ENCODE assay signal across 10 cellular contexts in the genomic region with DNA sequence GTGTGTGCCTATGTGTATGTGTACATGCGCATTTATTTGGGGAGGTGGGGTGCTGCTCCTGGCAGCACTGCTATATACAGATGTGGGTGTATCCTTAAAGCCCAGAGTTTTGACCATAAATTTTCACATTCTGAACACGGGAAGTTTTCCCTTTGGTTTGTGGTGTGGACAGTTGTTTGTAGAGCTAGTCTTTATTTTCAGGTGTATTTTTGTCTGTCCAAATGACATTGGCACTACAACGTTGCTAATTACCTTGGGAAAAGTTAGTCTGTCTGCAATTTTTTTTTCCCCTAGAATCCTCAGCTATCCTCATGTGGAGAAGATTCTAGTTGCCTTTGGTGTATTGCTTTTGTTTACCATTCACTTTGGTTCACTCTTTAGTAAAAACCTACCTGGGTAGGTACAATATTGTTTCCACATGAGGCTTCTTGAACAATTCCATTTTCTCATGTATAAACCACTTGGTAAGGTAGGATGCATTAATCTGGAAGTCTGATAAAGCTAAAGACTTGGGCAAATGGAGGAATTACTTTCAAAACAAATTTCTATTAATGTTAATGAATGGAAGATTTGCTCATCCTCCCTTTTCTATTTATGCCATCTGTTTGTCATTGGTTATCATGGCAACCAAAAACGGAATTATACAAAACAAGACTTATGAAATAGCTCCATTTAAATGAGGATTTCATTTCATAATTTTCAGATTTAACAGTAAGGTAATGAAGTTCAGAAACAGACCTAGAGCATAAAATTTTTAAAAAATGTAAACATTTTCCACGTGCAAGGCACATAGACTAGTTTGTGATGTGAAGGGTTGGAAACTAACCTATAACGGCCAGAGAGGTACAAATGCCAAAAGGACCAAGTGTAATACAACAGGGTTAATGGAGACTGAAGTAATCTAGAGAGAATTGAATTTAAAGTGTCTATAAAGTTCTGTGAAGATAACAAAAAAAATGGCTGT. TPM values are rescaled to one million over a fixed set of nuclear protein-coding genes. Genes with fewer than 3 reads are reported as not detected.
DNase-seq lines count a peak whose midpoint lies in the region; ATAC-seq and TF ChIP-seq lines count a peak whose summit lies in the region.
"Had no signal": no experiment of that assay in that cellular context is flagged by ENCODE, and none has a peak within 500 bp of the region (broad histone marks: within the 10 kb centered on the region; RNA-seq: fewer than 3 reads in every experiment).

No MANE protein-coding gene starts in this region.

- H3K4me3 Mint-ChIP-seq in Calu3 (ENCODE audit: low read depth, unreplicated experiment) = peak overlapping the region; percentile 85

- H3K9ac ChIP-seq in fibroblast of lung (ENCODE audit: insufficient read depth, low read length) = no peak overlapping the region

- H3K79me2 ChIP-seq in fibroblast of lung (ENCODE audit: control insufficient read depth, insufficient read depth, low read length) = peaks cover 19% of the 10 kb centered on the region

- H3K9me3 ChIP-seq in SJSA1 (replicated peaks) (peaks cover 23% of the 10 kb centered on the region), fibroblast of lung (ENCODE audit: control insufficient read depth, insufficient read depth, low read depth, low read length) (no peaks in the 10 kb centered on the region), ovary (no peaks in the 10 kb centered on the region)

- H4K20me1 ChIP-seq in fibroblast of lung (ENCODE audit: control insufficient read depth, extremely low read depth, insufficient read depth, low read length) = no peaks in the 10 kb centered on the region

- ATAC-seq in HG02623 (IDR thresholded peaks at IDR 0.05; ENCODE audit: unreplicated experiment) (no peak), HG03439 (IDR thresholded peaks at IDR 0.05; ENCODE audit: unreplicated experiment) (no peak)

- CTCF ChIA-PET in Calu3 (lab: Charles Lee) = interaction anchor here (0.5 to 1.3 kb wide), 5 partner anchors 12 to 271 kb away, joined by 3 to 8 read pairs (median 3); no protein-coding TSS in a partner anchor

- TF ChIP-seq CTCF in Calu3 (IDR thresholded peaks at IDR 0.05; ENCODE audit: unreplicated experiment) = no peak
- TF ChIP-seq CTCF in fibroblast of lung (conservative IDR thresholded peaks at IDR 0.05 in 1 of 2, IDR thresholded peaks at IDR 0.05 in 1 of 2; ENCODE audit: low read depth in 1 of 2, low read length in 2 of 2) = no peak
- TF ChIP-seq CTCF in ovary (IDR thresholded peaks at IDR 0.05) = no peak

- intact Hi-C loops in Calu3 (cut with micrococcal nuclease; ENCODE audit: unreplicated experiment) (no loop called here), ovary (cut with DNase I) (no loop called here)

- 33 to 41% (median 38%) methylated on average over 6 of the region's 6 CpGs for WGBS in ovary, 3 donors

- H3K4me1 ChIP-seq in SJSA1 (replicated peaks) = peaks cover 39% of the 10 kb centered on the region
- peaks cover 4% of the 10 kb centered on the region for H3K4me1 ChIP-seq in fibroblast of lung (ENCODE audit: control insufficient read depth, extremely low read depth, insufficient read depth, low read length)
- peaks cover 4% of the 10 kb centered on the region for H3K4me1 ChIP-seq in ovary (ENCODE audit: insufficient read depth)

- H3K36me3 ChIP-seq in SJSA1 = peaks cover 56% of the 10 kb centered on the region
- H3K36me3 ChIP-seq in fibroblast of lung (ENCODE audit: control insufficient read depth, insufficient read depth, low read length) = peaks cover 4% of the 10 kb centered on the region
- no peaks in the 10 kb centered on the region for H3K36me3 ChIP-seq in ovary

- H3K27ac Mint-ChIP-seq in Calu3 (ENCODE audit: unreplicated experiment) = peak overlapping the region; percentile 94

- H3K27ac ChIP-seq in SJSA1 (peak overlapping the region; percentile 60), fibroblast of lung (ENCODE audit: insufficient read depth, low read length) (no peak overlapping the region), ovary (no peak overlapping the region)

- H2AFZ ChIP-seq in fibroblast of lung (ENCODE audit: low read length) = no peak overlapping the region

- no peak for TF ChIP-seq POLR2A in ovary (IDR thresholded peaks at IDR 0.05)

- H3K36me3 Mint-ChIP-seq in Calu3 (ENCODE audit: insufficient read depth, unreplicated experiment) = peaks cover 57% of the 10 kb centered on the region

- DNase-seq in Calu3 (no peak), SJSA1 (ENCODE audit: low read depth in 1 of 2, low spot score in 2 of 2) (peak in 1 of 2 experiments; percentile 88), fibroblast of lung (ENCODE audit: low read depth in 2 of 2) (peak; percentile 75 to 78), ovary (no peak), DMS53 treated with DMSO at 0.1 percent for 48 hours (lab: John Stamatoyannopoulos, UW; ENCODE audit: unreplicated experiment) (no peak)
- no peak for DNase-seq in activated naive CD4-positive, alpha-beta T cell treated with anti-CD3 and anti-CD28 coated beads, Interleukin-2, amount 50 U/mL, for 16 hours
- DNase-seq: activated T-cell treated with anti-CD3 and anti-CD28 coated beads, Interleukin-2, amount 50 U/mL, for 48 hours; NCI-H2029 treated with DMSO at 0.1 percent for 48 hours had no signal

- TF ChIP-seq EP300 in ovary (IDR thresholded peaks at IDR 0.05) = no peak

- H3K4me1 Mint-ChIP-seq in Calu3 (ENCODE audit: low read depth, unreplicated experiment) = peaks cover 33% of the 10 kb centered on the region

- peak overlapping the region; percentile 82 for H3K4me3 ChIP-seq in SJSA1
- peak overlapping the region in 3 of 4 experiments; percentile 72 to 87 (median 78) for H3K4me3 ChIP-seq in fibroblast of lung (replicated peaks in 1 of 4; ENCODE audit: control extremely low read depth in 1 of 4, insufficient read depth in 1 of 4, low read depth in 3 of 4, low read length in 4 of 4)
- peak overlapping the region; percentile 80 for H3K4me3 ChIP-seq in ovary

- H3K4me2 ChIP-seq in fibroblast of lung (ENCODE audit: extremely low read depth, insufficient read depth, low read length) = no peak overlapping the region

- BruUV-seq in Calu3 (replicated peaks; lab: Mats Ljungman, UMichigan) = no TSS peak

- no peaks in the 10 kb centered on the region for H3K9me3 Mint-ChIP-seq in Calu3 (ENCODE audit: low read depth, unreplicated experiment)

- H3K27me3 Mint-ChIP-seq in Calu3 (ENCODE audit: unreplicated experiment) = no peaks in the 10 kb centered on the region

- H3K27me3 ChIP-seq in SJSA1 (replicated peaks) (peaks cover 38% of the 10 kb centered on the region), fibroblast of lung (ENCODE audit: control insufficient read depth, insufficient read depth, low read length) (no peaks in the 10 kb centered on the region), ovary (no peaks in the 10 kb centered on the region)

RNA-seq across cellular contexts. Expression of gene CCN2, which starts 3.9 kb away (rescaled TPM):
- 159 and 373 TPM in 2 replicates for total RNA-seq in Calu3 (2022)
- 292 and 364 TPM in 2 replicates for total RNA-seq in SJSA1 (2014; rRNA removed; shearing (Covaris generic))
- 20.5 and 22.8 TPM in 2 replicates for total RNA-seq in fibroblast of lung
- 216 and 347 TPM in 2 replicates for polyA plus RNA-seq in fibroblast of lung
- polyA plus RNA-seq in fibroblast of lung (2012) = 268 and 404 TPM in 2 replicates
- polyA minus RNA-seq in fibroblast of lung (ENCODE audit: low replicate concordance) = 155 and 204 TPM in 2 replicates
- total RNA-seq in ovary = 10 to 100 TPM; 18.3 to 88.0 (median 52.8) TPM
- 100 to 1,000 TPM in 1 of 2 donors, 10 to 100 TPM in 1; 74.2 to 191 TPM for polyA plus RNA-seq in ovary

Comparison
In these comparisons a context has a peak if more than half of its experiments do, and no peak if none do; other contexts are left out.
1. DNase-seq: peak in fibroblast of lung (2 of 2); none in Calu3 (single experiment), ovary (0 of 5), DMS53 treated with DMSO at 0.1 percent for 48 hours (single experiment) and activated naive CD4-positive, alpha-beta T cell treated with anti-CD3 and anti-CD28 coated beads, Interleukin-2, amount 50 U/mL, for 16 hours (single experiment).
2. Peak in every context shown above with its lines, with median percentiles within 50 percentile points of each other: H3K4me3 ChIP-seq.